In the genomic region with DNA sequence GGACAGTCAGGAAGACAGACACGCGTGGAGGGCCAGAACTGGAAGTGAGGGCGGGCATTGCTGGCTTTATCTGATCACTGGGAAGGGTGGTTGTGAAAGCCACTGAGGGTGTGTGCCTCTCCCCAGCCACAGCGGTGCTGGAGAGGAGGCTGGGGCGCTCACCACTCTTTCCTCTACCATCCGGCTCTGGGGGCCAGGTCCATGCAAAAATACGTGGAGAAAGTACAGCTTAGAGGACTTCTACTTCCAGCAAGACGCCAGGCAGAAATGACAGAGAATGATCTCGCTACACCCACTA, we compare ENCODE assay signal across 14 cellular contexts.
"Had no signal": no experiment of that assay in that cellular context is flagged by ENCODE, and none has a peak within 500 bp of the region (broad histone marks: within the 10 kb centered on the region; RNA-seq: fewer than 3 reads in every experiment).

No MANE protein-coding gene starts in this region.

- H3K4me3 Mint-ChIP-seq: activated CD4-positive, alpha-beta T cell treated with anti-CD3 and anti-CD28 coated beads for 36 hours; activated naive CD8-positive, alpha-beta T cell treated with anti-CD3 and anti-CD28 coated beads for 36 hours; activated T-cell treated with anti-CD3 and anti-CD28 coated beads, Interleukin-2, amount 50 U/mL, for 72 hours; memory B cell; naive thymus-derived CD8-positive, alpha-beta T cell; stimulated activated naive CD8-positive, alpha-beta T cell treated with anti-CD3 and anti-CD28 coated beads, Interleukin-15, Interleukin-2, amounts not matched to agents 100 ng/mL and 50 ng/mL, for 24 hours had no signal

- H3K9me3 Mint-ChIP-seq: activated naive CD8-positive, alpha-beta T cell treated with anti-CD3 and anti-CD28 coated beads for 36 hours; activated T-cell treated with anti-CD3 and anti-CD28 coated beads, Interleukin-2, amount 50 U/mL, for 72 hours; memory B cell; naive thymus-derived CD8-positive, alpha-beta T cell; stimulated activated naive CD8-positive, alpha-beta T cell treated with anti-CD3 and anti-CD28 coated beads, Interleukin-15, Interleukin-2, amounts not matched to agents 100 ng/mL and 50 ng/mL, for 24 hours had no signal

- H3K36me3 Mint-ChIP-seq: activated naive CD8-positive, alpha-beta T cell treated with anti-CD3 and anti-CD28 coated beads for 36 hours; memory B cell; naive thymus-derived CD8-positive, alpha-beta T cell had no signal

- H3K9me3 ChIP-seq: adrenal gland, body of pancreas, colonic mucosa, gastroesophageal sphincter, thoracic aorta had no signal

- H3K4me3 ChIP-seq: adrenal gland, body of pancreas, colonic mucosa, gastroesophageal sphincter, hepatocyte, thoracic aorta had no signal

- H3K27me3 ChIP-seq: adrenal gland, body of pancreas, colonic mucosa, gastroesophageal sphincter, hepatocyte had no signal

- H3K36me3 ChIP-seq: adrenal gland, colonic mucosa, gastroesophageal sphincter, thoracic aorta had no signal

- H3K4me1 Mint-ChIP-seq: activated CD4-positive, alpha-beta T cell treated with anti-CD3 and anti-CD28 coated beads for 36 hours had no signal

- H3K4me1 ChIP-seq: adrenal gland, body of pancreas, colonic mucosa had no signal

- H3K4me2 ChIP-seq: hepatocyte had no signal

- H3K27ac ChIP-seq: adrenal gland, body of pancreas, colonic mucosa, gastroesophageal sphincter, hepatocyte, thoracic aorta had no signal

- H3K27ac Mint-ChIP-seq: activated CD4-positive, alpha-beta T cell treated with anti-CD3 and anti-CD28 coated beads for 36 hours; activated naive CD8-positive, alpha-beta T cell treated with anti-CD3 and anti-CD28 coated beads for 36 hours; activated T-cell treated with anti-CD3 and anti-CD28 coated beads, Interleukin-2, amount 50 U/mL, for 72 hours; memory B cell; naive thymus-derived CD8-positive, alpha-beta T cell; stimulated activated naive CD8-positive, alpha-beta T cell treated with anti-CD3 and anti-CD28 coated beads, Interleukin-15, Interleukin-2, amounts not matched to agents 100 ng/mL and 50 ng/mL, for 24 hours had no signal

- H3K79me2 ChIP-seq: hepatocyte had no signal

- FAIRE-seq: keratinocyte, urothelium cell line had no signal

- ATAC-seq: body of pancreas had no signal

- H2AFZ ChIP-seq: hepatocyte had no signal

- H3K27me3 Mint-ChIP-seq: activated CD4-positive, alpha-beta T cell treated with anti-CD3 and anti-CD28 coated beads for 36 hours had no signal
